ENCODE assay signal across 8 cellular contexts in the genomic region with DNA sequence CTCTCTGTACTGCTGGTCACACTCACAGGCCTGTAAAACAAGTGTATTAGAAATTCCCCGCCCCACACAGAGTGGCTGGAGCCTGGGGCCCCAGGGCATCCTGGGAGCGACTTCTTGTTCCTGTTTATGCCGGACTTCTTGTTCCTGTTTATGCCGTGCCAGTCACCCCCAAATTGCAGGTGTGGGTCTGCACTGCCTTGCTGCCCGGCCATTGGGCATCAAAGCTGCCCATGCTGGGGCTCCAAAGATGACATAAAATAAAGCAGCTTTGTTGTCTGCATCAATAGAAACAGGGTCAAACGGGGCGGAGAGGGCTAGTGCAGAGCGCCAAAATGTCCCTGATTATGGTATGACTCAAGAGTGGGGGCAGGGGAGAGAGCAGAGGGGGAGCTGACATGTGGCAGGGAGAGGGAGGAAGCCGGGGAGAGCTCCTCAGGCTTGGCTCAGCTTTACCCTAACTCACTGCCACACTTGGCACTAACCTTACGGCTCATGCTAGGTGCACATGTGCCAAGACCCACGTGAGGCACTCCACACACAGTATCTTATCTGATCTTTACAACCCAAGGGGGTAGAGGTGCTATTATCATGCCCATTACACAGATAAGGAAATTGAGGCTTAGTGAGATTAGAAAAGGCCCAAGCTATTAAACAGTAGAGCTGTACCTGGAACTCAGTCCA.
DNase-seq lines count a peak whose midpoint lies in the region; ATAC-seq and TF ChIP-seq lines count a peak whose summit lies in the region.

No MANE protein-coding gene starts in this region.

- no peak overlapping the region for H3K9ac ChIP-seq in fibroblast of lung (ENCODE audit: insufficient read depth, low read length)

- H3K4me2 ChIP-seq in fibroblast of lung (ENCODE audit: extremely low read depth, insufficient read depth, low read length) = no peak overlapping the region

- DNase-seq in GM06990 (ENCODE audit: extremely low read depth, insufficient read length) (peak; percentile 79), HuH-7 (ENCODE audit: low spot score) (peak; percentile 55), T-helper 9 cell (peak; percentile 48), fibroblast of lung (ENCODE audit: low read depth in 2 of 2) (peak; percentile 44 to 78), pons (ENCODE audit: low spot score) (peak; percentile 94), WERI-Rb-1 (no peak), NCI-H1694 treated with DMSO at 0.1 percent for 48 hours (lab: John Stamatoyannopoulos, UW) (no peak)

- no peak overlapping the region for H2AFZ ChIP-seq in fibroblast of lung (ENCODE audit: low read length)

- peaks cover 14% of the 10 kb centered on the region for H3K79me2 ChIP-seq in fibroblast of lung (ENCODE audit: control insufficient read depth, insufficient read depth, low read length)

- no peak for TF ChIP-seq CTCF in GM06990 (IDR thresholded peaks at IDR 0.05; ENCODE audit: insufficient read depth, low read length, poor library complexity, severe bottlenecking)
- TF ChIP-seq CTCF in fibroblast of lung (conservative IDR thresholded peaks at IDR 0.05 in 1 of 2, IDR thresholded peaks at IDR 0.05 in 1 of 2; ENCODE audit: low read depth in 1 of 2, low read length in 2 of 2) = no peak
- TF ChIP-seq CTCF in WERI-Rb-1 (IDR thresholded peaks at IDR 0.05; ENCODE audit: low read depth, low read length) = no peak

- no peaks in the 10 kb centered on the region for H4K20me1 ChIP-seq in fibroblast of lung (ENCODE audit: control insufficient read depth, extremely low read depth, insufficient read depth, low read length)

- H3K4me3 ChIP-seq in GM06990 (replicated peaks; ENCODE audit: low read depth, low read length) (peak overlapping the region; percentile 67), fibroblast of lung (replicated peaks in 1 of 4; ENCODE audit: control extremely low read depth in 1 of 4, insufficient read depth in 1 of 4, low read depth in 3 of 4, low read length in 4 of 4) (no peak overlapping the region), WERI-Rb-1 (ENCODE audit: low read depth, low read length) (no peak overlapping the region)

- H3K27me3 ChIP-seq in GM06990 (replicated peaks; ENCODE audit: control insufficient read depth, insufficient read depth, low read length) = no peaks in the 10 kb centered on the region
- H3K27me3 ChIP-seq in fibroblast of lung (ENCODE audit: control insufficient read depth, insufficient read depth, low read length) = no peaks in the 10 kb centered on the region
- no peaks in the 10 kb centered on the region for H3K27me3 ChIP-seq in WERI-Rb-1 (ENCODE audit: insufficient read depth, low read depth, severe bottlenecking)

- H3K27ac ChIP-seq in fibroblast of lung (ENCODE audit: insufficient read depth, low read length) = no peak overlapping the region
- H3K27ac ChIP-seq in WERI-Rb-1 = no peak overlapping the region

- H3K9me3 ChIP-seq in fibroblast of lung (ENCODE audit: control insufficient read depth, insufficient read depth, low read depth, low read length) (no peaks in the 10 kb centered on the region), WERI-Rb-1 (ENCODE audit: severe bottlenecking) (no peaks in the 10 kb centered on the region)

- ATAC-seq in GM21447 (IDR thresholded peaks at IDR 0.05; ENCODE audit: unreplicated experiment) = peak; percentile 68

- peaks cover 3% of the 10 kb centered on the region; the same call in 1 of the 2 replicates for H3K36me3 ChIP-seq in GM06990 (ENCODE audit: control insufficient read depth, insufficient read depth, low read length)
- H3K36me3 ChIP-seq in fibroblast of lung (ENCODE audit: control insufficient read depth, insufficient read depth, low read length) = no peaks in the 10 kb centered on the region
- no peaks in the 10 kb centered on the region for H3K36me3 ChIP-seq in WERI-Rb-1

- peaks cover 14% of the 10 kb centered on the region for H3K4me1 ChIP-seq in fibroblast of lung (ENCODE audit: control insufficient read depth, extremely low read depth, insufficient read depth, low read length)

Comparison
In these comparisons a context has a peak if more than half of its experiments do, and no peak if none do; other contexts are left out.
1. DNase-seq: peak in GM06990 (single experiment), HuH-7 (single experiment), T-helper 9 cell (single experiment), fibroblast of lung (2 of 2) and pons (single experiment); none in WERI-Rb-1 (single experiment) and NCI-H1694 treated with DMSO at 0.1 percent for 48 hours (single experiment).